ENCODE assay signal across 8 cellular contexts in the genomic region with DNA sequence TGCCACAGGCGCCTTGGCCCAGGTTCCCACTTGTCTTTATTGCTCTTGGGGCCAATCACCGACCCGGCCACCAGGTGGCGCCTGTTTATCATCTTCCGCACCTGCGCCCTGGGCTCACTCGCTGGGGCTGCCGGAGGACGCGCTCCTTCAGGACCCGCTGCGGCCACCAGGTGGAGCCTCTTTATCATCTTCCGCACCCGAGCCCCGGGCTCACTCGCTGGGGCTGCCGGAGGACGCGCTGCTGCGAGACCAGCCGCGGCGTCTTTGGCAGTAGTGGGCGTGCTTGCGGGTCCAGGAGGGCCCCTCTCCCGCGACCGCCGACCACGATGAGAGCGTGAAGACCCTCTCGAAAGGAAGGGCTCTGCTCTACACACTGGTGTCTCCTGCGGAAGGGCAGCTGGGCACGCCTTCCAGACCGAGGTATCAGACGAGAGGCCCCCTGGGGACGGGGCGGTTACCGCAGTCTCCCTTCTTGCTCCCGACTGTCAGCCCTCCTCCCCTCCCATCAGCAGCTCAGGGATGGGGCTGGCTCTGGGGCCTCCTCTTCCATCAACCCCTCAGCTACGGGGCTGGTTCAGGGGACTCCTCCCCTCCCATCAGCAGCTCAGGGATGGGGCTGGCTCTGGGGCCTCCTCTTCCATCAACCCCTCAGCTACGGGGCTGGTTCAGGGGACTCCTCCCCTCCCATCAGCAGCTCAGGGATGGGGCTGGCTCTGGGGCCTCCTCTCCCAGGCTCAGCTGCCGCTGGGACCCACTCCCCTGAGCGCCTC. TPM values are rescaled to one million over a fixed set of nuclear protein-coding genes. Genes with fewer than 3 reads are reported as not detected.
A peak's percentile ranks its signal among the peaks of the same experiment; 100 is the strongest.
DNase-seq lines count a peak whose midpoint lies in the region; ATAC-seq and TF ChIP-seq lines count a peak whose summit lies in the region.
"Not testable (repeated sequence)": the region's sequence is repeated elsewhere in the genome, so short reads cannot be mapped to it uniquely, and the experiment has no call there.

No MANE protein-coding gene starts in this region.

- H3K27me3 Mint-ChIP-seq in HFFc6 (ENCODE audit: insufficient read depth), result not testable (repeated sequence)

- TF ChIP-seq CTCF in GM12875 (IDR thresholded peaks at IDR 0.05; ENCODE audit: borderline replicate concordance, insufficient read depth, low read depth, low read length) (peak; percentile 97), HFFc6 (IDR thresholded peaks at IDR 0.05) (peak; percentile 67), LNCAP (IDR thresholded peaks at IDR 0.05) (peak; percentile 90)
- TF ChIP-seq CTCF in parathyroid adenoma (IDR thresholded peaks at IDR 0.05), result not testable (repeated sequence)

- not testable (repeated sequence) for H2AFZ ChIP-seq in parathyroid adenoma

- peaks cover 14% of the 10 kb centered on the region for H3K9me3 Mint-ChIP-seq in HFFc6

- intact Hi-C loops in left cardiac atrium (cut with DNase I), result not testable (repeated sequence)

- not testable (repeated sequence) for DNase-seq in HFFc6; adipocyte (ENCODE audit: low read depth)
- DNase-seq in T-helper 22 cell (ENCODE audit: low read depth) (peak; percentile 20), left cardiac atrium (peak; percentile 69)

- not testable (repeated sequence) for H3K27ac ChIP-seq in parathyroid adenoma
- H3K27ac ChIP-seq in thymus (ENCODE audit: low read depth), result peak overlapping the region; percentile 53

- H3K9ac ChIP-seq in adipocyte (ENCODE audit: low read length); parathyroid adenoma: not testable (repeated sequence)

- H3K4me1 ChIP-seq in adipocyte (ENCODE audit: control insufficient read depth, insufficient read depth, low read length); parathyroid adenoma; thymus (ENCODE audit: control insufficient read depth, insufficient read depth, low read length): not testable (repeated sequence)

- H3K4me2 ChIP-seq in parathyroid adenoma (ENCODE audit: low read length), result peak overlapping the region; percentile 66

- not testable (repeated sequence) for H3K79me2 ChIP-seq in parathyroid adenoma

- WGBS in thymus, result 7% methylated on average over 44 of the region's 44 CpGs

- not testable (repeated sequence) for H3K36me3 Mint-ChIP-seq in HFFc6 (ENCODE audit: low read depth)

- ATAC-seq in left cardiac atrium, result peak; percentile 75 to 77

- H3K36me3 ChIP-seq in adipocyte (ENCODE audit: control insufficient read depth, insufficient read depth, low read length, severe bottlenecking); parathyroid adenoma (ENCODE audit: control insufficient read depth, insufficient read depth, low read length); thymus (ENCODE audit: control insufficient read depth, insufficient read depth): not testable (repeated sequence)

- not testable (repeated sequence) for H3K9me3 ChIP-seq in adipocyte (ENCODE audit: control insufficient read depth, low read length); parathyroid adenoma (ENCODE audit: control insufficient read depth, low read length); thymus (ENCODE audit: control insufficient read depth)

- not testable (repeated sequence) for H3K27ac Mint-ChIP-seq in HFFc6

- not testable (repeated sequence) for H3K27me3 ChIP-seq in adipocyte (replicated peaks; ENCODE audit: control insufficient read depth, insufficient read depth, low read length); parathyroid adenoma (ENCODE audit: control insufficient read depth, insufficient read depth, low read length); thymus (ENCODE audit: control insufficient read depth, insufficient read depth)

- H3K4me1 Mint-ChIP-seq in HFFc6 (ENCODE audit: low read depth), result not testable (repeated sequence)

- not testable (repeated sequence) for H3K4me3 Mint-ChIP-seq in HFFc6

- H3K4me3 ChIP-seq in GM12875 (ENCODE audit: low read depth, low read length), result peak overlapping the region; percentile 36
- peak overlapping the region; percentile 58 for H3K4me3 ChIP-seq in adipocyte (ENCODE audit: low read length)
- H3K4me3 ChIP-seq in parathyroid adenoma (ENCODE audit: low read depth, low read length), result peak overlapping the region; percentile 39
- peak overlapping the region; percentile 58 for H3K4me3 ChIP-seq in thymus (ENCODE audit: low read length)

RNA-seq across cellular contexts. Expression of a gene that starts 11.5 kb away (rescaled TPM):
- total RNA-seq in HFFc6 (2021; fragmentation: NEBNext Ultra II Directional; extraction: Animal tissue kit (Norgen Biotek cat#: 25700)), result not detected
- not detected for total RNA-seq in left cardiac atrium
- polyA plus RNA-seq in thymus, result not detected

RNA-seq across cellular contexts. Expression of a gene that starts 12.5 kb away (rescaled TPM):
- total RNA-seq in HFFc6 (2021; fragmentation: NEBNext Ultra II Directional; extraction: Animal tissue kit (Norgen Biotek cat#: 25700)), result not detected
- not detected for total RNA-seq in left cardiac atrium
- polyA plus RNA-seq in thymus, result not detected

RNA-seq across cellular contexts. Expression of a gene that starts 17.1 kb away (rescaled TPM):
- total RNA-seq in HFFc6 (2021; fragmentation: NEBNext Ultra II Directional; extraction: Animal tissue kit (Norgen Biotek cat#: 25700)), result not detected
- total RNA-seq in left cardiac atrium, result not detected
- 0.02 TPM for polyA plus RNA-seq in thymus

RNA-seq across cellular contexts. Expression of a gene that starts 27.9 kb away (rescaled TPM):
- total RNA-seq in HFFc6 (2021; fragmentation: NEBNext Ultra II Directional; extraction: Animal tissue kit (Norgen Biotek cat#: 25700)), result not detected
- not detected for total RNA-seq in left cardiac atrium
- not detected for polyA plus RNA-seq in thymus

RNA-seq across cellular contexts. Expression of a gene that starts 41.8 kb away (rescaled TPM):
- not detected for total RNA-seq in HFFc6 (2021; fragmentation: NEBNext Ultra II Directional; extraction: Animal tissue kit (Norgen Biotek cat#: 25700))
- total RNA-seq in left cardiac atrium, result under 1 TPM in 1 of 2 donors, not detected in 1; 0.26 TPM
- 0.09 TPM for polyA plus RNA-seq in thymus
